Comparison of ENCODE assay signal across 1 cellular context in genomic region chr20:9053108-9053507, GRCh38.
TF ChIP-seq lines count a peak whose summit lies in the region.

No MANE protein-coding gene starts in this region.

TF ChIP-seq in SK-N-SH, 30 proteins besides CTCF, POLR2A, EP300 and RAD21 (continued from another document):
- TF ChIP-seq ZBTB33 (IDR thresholded peaks at IDR 0.05; ENCODE audit: borderline replicate concordance, low read depth) = no peak
- TF ChIP-seq USF1 (IDR thresholded peaks at IDR 0.05; ENCODE audit: borderline replicate concordance, low read depth) = no peak
- TF ChIP-seq RFX5 (IDR thresholded peaks at IDR 0.05; ENCODE audit: low read length) = no peak
- no peak for TF ChIP-seq IRF3 (IDR thresholded peaks at IDR 0.05; ENCODE audit: low read depth, low read length)
- peak; percentile 71 for TF ChIP-seq MAX (IDR thresholded peaks at IDR 0.05; ENCODE audit: low read depth)
- no peak for TF ChIP-seq FOXJ3 (CRISPR knock-in tag; IDR thresholded peaks at IDR 0.05)
- no peak for TF ChIP-seq RXRA (IDR thresholded peaks at IDR 0.05; ENCODE audit: borderline replicate concordance, low read depth)
- TF ChIP-seq TCF12 (IDR thresholded peaks at IDR 0.05) = peak; percentile 71
- peak; percentile 12; the same call in 1 of the 2 replicates for TF ChIP-seq FOSL2 (IDR thresholded peaks at IDR 0.05; ENCODE audit: borderline replicate concordance, low read depth)
